ENCODE assay signal across 20 cellular contexts in the genomic region with DNA sequence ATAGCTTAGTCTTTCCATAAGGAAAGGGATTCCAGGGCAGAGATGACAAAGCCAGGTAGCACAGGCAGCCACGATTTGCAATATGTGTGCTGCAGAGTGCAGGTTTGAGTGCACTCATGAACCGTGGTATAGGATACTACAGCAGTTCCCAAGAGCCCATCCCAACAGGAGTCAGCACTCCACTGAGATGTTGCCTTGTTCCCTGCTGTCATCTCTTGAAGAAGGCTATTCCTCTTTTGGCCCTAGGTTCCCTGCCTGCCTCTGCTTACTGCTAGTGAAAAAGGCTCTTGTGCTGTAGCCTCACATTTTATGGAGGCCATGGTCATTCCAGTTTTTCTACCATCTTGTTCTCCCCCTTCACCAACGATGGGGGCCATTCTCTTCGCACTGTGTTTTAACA. TPM values are rescaled to one million over a fixed set of nuclear protein-coding genes. Genes with fewer than 3 reads are reported as not detected.
DNase-seq lines count a peak whose midpoint lies in the region; ATAC-seq and TF ChIP-seq lines count a peak whose summit lies in the region.
"Had no signal": no experiment of that assay in that cellular context is flagged by ENCODE, and none has a peak within 500 bp of the region (broad histone marks: within the 10 kb centered on the region; RNA-seq: fewer than 3 reads in every experiment).

No MANE protein-coding gene starts in this region.

- H3K4me2 ChIP-seq in GM23338, result no peak overlapping the region

- ATAC-seq in CD4-positive, CD25-positive, alpha-beta regulatory T cell (ENCODE audit: low read depth in 2 of 2), result no peak
- ATAC-seq in GM23338 (peak; percentile 16; the same call in 2 of the 3 replicates), GM21786 (IDR thresholded peaks at IDR 0.05; ENCODE audit: unreplicated experiment) (no peak)
- no peak for ATAC-seq in central memory CD8-positive, alpha-beta T cell (replicated peaks; ENCODE audit: extremely low read depth, poor library complexity, severe bottlenecking)

- TF ChIP-seq CTCF in GM23338 (conservative IDR thresholded peaks at IDR 0.05; ENCODE audit: low read depth in 2 of 2), result no peak
- TF ChIP-seq CTCF in neural crest cell (conservative IDR thresholded peaks at IDR 0.05), result no peak

- H3K9me2 ChIP-seq in GM23338 (ENCODE audit: insufficient read depth), result no peaks in the 10 kb centered on the region

- no peak for DNase-seq in CD4-positive, CD25-positive, alpha-beta regulatory T cell
- DNase-seq in GM23338 (ENCODE audit: low spot score) (no peak), neural crest cell (ENCODE audit: low read depth, low spot score) (no peak), NCI-H2107 treated with DMSO at 0.1 percent for 48 hours (lab: John Stamatoyannopoulos, UW; ENCODE audit: unreplicated experiment) (no peak), SK-N-DZ (ENCODE audit: low spot score) (no peak)
- DNase-seq in central memory CD8-positive, alpha-beta T cell (ENCODE audit: low spot score in 2 of 2), result no peak
- DNase-seq: AML-193; COR-L47; DMS 273 treated with DMSO at 0.1 percent for 48 hours; DND-41; NCI-H1436; NCI-H1930; NCI-H446 treated with DMSO at 0.1 percent for 48 hours; NCI-H69; NK-92 treated with Interleukin-12 subunit alpha and Interleukin-12 subunit beta, amount 100 ng/mL, for 24 hours; Peyer's patch; Right ventricle myocardium superior had no signal

- peaks cover 18% of the 10 kb centered on the region for H3K36me3 Mint-ChIP-seq in CD4-positive, CD25-positive, alpha-beta regulatory T cell
- H3K36me3 Mint-ChIP-seq in GM23338 (ENCODE audit: low read depth) (peaks cover 13% of the 10 kb centered on the region; the same call in 1 of the 3 replicates), neural crest cell (ENCODE audit: low read depth) (peaks cover 14% of the 10 kb centered on the region)
- peaks cover 27% of the 10 kb centered on the region for H3K36me3 Mint-ChIP-seq in central memory CD8-positive, alpha-beta T cell (ENCODE audit: insufficient read depth)

- H3K9me3 ChIP-seq in CD4-positive, CD25-positive, alpha-beta regulatory T cell (ENCODE audit: control insufficient read depth in 2 of 2, low read length in 2 of 2), result no peaks in the 10 kb centered on the region
- H3K9me3 ChIP-seq: Peyer's patch had no signal

- no peak overlapping the region for H3K27ac ChIP-seq in CD4-positive, CD25-positive, alpha-beta regulatory T cell (ENCODE audit: insufficient read depth, low read length, poor library complexity, severe bottlenecking)
- no peak overlapping the region for H3K27ac ChIP-seq in GM23338 (ENCODE audit: low read depth)
- H3K27ac ChIP-seq: C4-2B, Peyer's patch, SK-N-MC had no signal

- H3K4me3 Mint-ChIP-seq in CD4-positive, CD25-positive, alpha-beta regulatory T cell, result no peak overlapping the region
- H3K4me3 Mint-ChIP-seq in GM23338 (no peak overlapping the region), neural crest cell (peak overlapping the region; percentile 22)
- H3K4me3 Mint-ChIP-seq in central memory CD8-positive, alpha-beta T cell, result no peak overlapping the region

- peaks cover 87% of the 10 kb centered on the region for H3K79me2 ChIP-seq in GM23338 (replicated peaks; ENCODE audit: insufficient read depth)

- no peak overlapping the region for H3K4me3 ChIP-seq in CD4-positive, CD25-positive, alpha-beta regulatory T cell (ENCODE audit: low read depth, low read length)
- no peak overlapping the region for H3K4me3 ChIP-seq in GM23338
- H3K4me3 ChIP-seq: Peyer's patch, SK-N-MC had no signal

- no peaks in the 10 kb centered on the region for H3K27me3 ChIP-seq in CD4-positive, CD25-positive, alpha-beta regulatory T cell (ENCODE audit: control insufficient read depth, insufficient read depth, low read length)
- H3K27me3 ChIP-seq in GM23338 (ENCODE audit: insufficient read depth), result no peaks in the 10 kb centered on the region
- H3K27me3 ChIP-seq: Peyer's patch had no signal

- H4K20me1 ChIP-seq in GM23338 (replicated peaks; ENCODE audit: insufficient read depth), result peaks cover 37% of the 10 kb centered on the region

- H3K4me1 Mint-ChIP-seq in CD4-positive, CD25-positive, alpha-beta regulatory T cell, result peaks cover 19 to 79% (median 61%) of the 10 kb centered on the region in 4 donors
- peaks cover 56% of the 10 kb centered on the region for H3K4me1 Mint-ChIP-seq in GM23338
- peaks cover 79% of the 10 kb centered on the region for H3K4me1 Mint-ChIP-seq in central memory CD8-positive, alpha-beta T cell
- H3K4me1 Mint-ChIP-seq in neural crest cell, result peaks cover 68% of the 10 kb centered on the region

- H3K9me3 Mint-ChIP-seq in CD4-positive, CD25-positive, alpha-beta regulatory T cell, result no peaks in the 10 kb centered on the region
- no peaks in the 10 kb centered on the region for H3K9me3 Mint-ChIP-seq in GM23338
- no peaks in the 10 kb centered on the region for H3K9me3 Mint-ChIP-seq in central memory CD8-positive, alpha-beta T cell
- no peaks in the 10 kb centered on the region for H3K9me3 Mint-ChIP-seq in neural crest cell

- peaks cover 33% of the 10 kb centered on the region for H3K36me3 ChIP-seq in CD4-positive, CD25-positive, alpha-beta regulatory T cell (ENCODE audit: control insufficient read depth, insufficient read depth, low read length)
- peaks cover 8% of the 10 kb centered on the region; the same call in 1 of the 2 replicates for H3K36me3 ChIP-seq in GM23338 (ENCODE audit: insufficient read depth)

- H3K27me3 Mint-ChIP-seq in CD4-positive, CD25-positive, alpha-beta regulatory T cell, result no peaks in the 10 kb centered on the region
- peaks cover 5% of the 10 kb centered on the region for H3K27me3 Mint-ChIP-seq in GM23338 (ENCODE audit: insufficient read depth, low read depth, poor library complexity)
- no peaks in the 10 kb centered on the region for H3K27me3 Mint-ChIP-seq in central memory CD8-positive, alpha-beta T cell
- H3K27me3 Mint-ChIP-seq in neural crest cell (ENCODE audit: low read depth), result no peaks in the 10 kb centered on the region

- peak overlapping the region in 2 of 3 donors; percentile 27 to 36 for H3K27ac Mint-ChIP-seq in CD4-positive, CD25-positive, alpha-beta regulatory T cell
- H3K27ac Mint-ChIP-seq in GM23338 (0 out of 2 replicates have a peak overlapping the region, but pooled peaks have one; percentile 28), neural crest cell (ENCODE audit: unreplicated experiment) (peak overlapping the region; percentile 82)
- H3K27ac Mint-ChIP-seq in central memory CD8-positive, alpha-beta T cell (ENCODE audit: low read depth), result peak overlapping the region; percentile 48

- H2AFZ ChIP-seq in GM23338, result no peak overlapping the region

- peaks cover 28% of the 10 kb centered on the region for H3K4me1 ChIP-seq in CD4-positive, CD25-positive, alpha-beta regulatory T cell (ENCODE audit: control insufficient read depth, insufficient read depth, low read length, poor library complexity, severe bottlenecking)
- peaks cover 33% of the 10 kb centered on the region for H3K4me1 ChIP-seq in GM23338 (ENCODE audit: insufficient read depth)

- H3F3A ChIP-seq in GM23338 (replicated peaks; ENCODE audit: low read depth), result no peaks in the 10 kb centered on the region

TF ChIP-seq in GM23338, 12 proteins besides CTCF, POLR2A, EP300 and RAD21 (continues in another document):
- TF ChIP-seq, protein P1, sequence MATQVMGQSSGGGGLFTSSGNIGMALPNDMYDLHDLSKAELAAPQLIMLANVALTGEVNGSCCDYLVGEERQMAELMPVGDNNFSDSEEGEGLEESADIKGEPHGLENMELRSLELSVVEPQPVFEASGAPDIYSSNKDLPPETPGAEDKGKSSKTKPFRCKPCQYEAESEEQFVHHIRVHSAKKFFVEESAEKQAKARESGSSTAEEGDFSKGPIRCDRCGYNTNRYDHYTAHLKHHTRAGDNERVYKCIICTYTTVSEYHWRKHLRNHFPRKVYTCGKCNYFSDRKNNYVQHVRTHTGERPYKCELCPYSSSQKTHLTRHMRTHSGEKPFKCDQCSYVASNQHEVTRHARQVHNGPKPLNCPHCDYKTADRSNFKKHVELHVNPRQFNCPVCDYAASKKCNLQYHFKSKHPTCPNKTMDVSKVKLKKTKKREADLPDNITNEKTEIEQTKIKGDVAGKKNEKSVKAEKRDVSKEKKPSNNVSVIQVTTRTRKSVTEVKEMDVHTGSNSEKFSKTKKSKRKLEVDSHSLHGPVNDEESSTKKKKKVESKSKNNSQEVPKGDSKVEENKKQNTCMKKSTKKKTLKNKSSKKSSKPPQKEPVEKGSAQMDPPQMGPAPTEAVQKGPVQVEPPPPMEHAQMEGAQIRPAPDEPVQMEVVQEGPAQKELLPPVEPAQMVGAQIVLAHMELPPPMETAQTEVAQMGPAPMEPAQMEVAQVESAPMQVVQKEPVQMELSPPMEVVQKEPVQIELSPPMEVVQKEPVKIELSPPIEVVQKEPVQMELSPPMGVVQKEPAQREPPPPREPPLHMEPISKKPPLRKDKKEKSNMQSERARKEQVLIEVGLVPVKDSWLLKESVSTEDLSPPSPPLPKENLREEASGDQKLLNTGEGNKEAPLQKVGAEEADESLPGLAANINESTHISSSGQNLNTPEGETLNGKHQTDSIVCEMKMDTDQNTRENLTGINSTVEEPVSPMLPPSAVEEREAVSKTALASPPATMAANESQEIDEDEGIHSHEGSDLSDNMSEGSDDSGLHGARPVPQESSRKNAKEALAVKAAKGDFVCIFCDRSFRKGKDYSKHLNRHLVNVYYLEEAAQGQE (IDR thresholded peaks at IDR 0.05; ENCODE audit: unreplicated experiment), result no peak
- no peak for TF ChIP-seq CREB1 (CRISPR knock-in tag; IDR thresholded peaks at IDR 0.05; ENCODE audit: low read depth)
- no peak for TF ChIP-seq JUNB (IDR thresholded peaks at IDR 0.05; ENCODE audit: unreplicated experiment)
- no peak for TF ChIP-seq POLR2AphosphoS5 (IDR thresholded peaks at IDR 0.05; ENCODE audit: low read depth)
- no peak for TF ChIP-seq EZH2phosphoT487 (IDR thresholded peaks at IDR 0.05; ENCODE audit: unreplicated experiment)
- no peak for TF ChIP-seq STAT1 (IDR thresholded peaks at IDR 0.05; ENCODE audit: unreplicated experiment)

RNA-seq across cellular contexts. Expression of a gene that starts 40.2 kb away (rescaled TPM):
- 170 TPM for total RNA-seq in CD4-positive, CD25-positive, alpha-beta regulatory T cell
- 100 to 1,000 TPM; 160 to 216 (median 194) TPM for polyA plus RNA-seq in CD4-positive, CD25-positive, alpha-beta regulatory T cell
- total RNA-seq in GM23338 (2014; rRNA removed; shearing (Covaris generic)), result 161 and 167 TPM in 2 replicates
- 137 and 144 TPM in 2 replicates for polyA plus RNA-seq in GM23338 (2016; fragmentation: Nextera tagmentation; extraction: Ambion mirVana)
- total RNA-seq in neural crest cell, result 304 and 313 TPM in 2 replicates
- polyA plus RNA-seq in SK-N-DZ (2014; cell fraction: cytosol; rRNA removed), result 289 and 292 TPM in 2 replicates
- polyA plus RNA-seq in SK-N-DZ (2014; cell fraction: nucleus; rRNA removed), result 165 and 174 TPM in 2 replicates

Comparison
In these comparisons a context has a peak if more than half of its experiments do, and no peak if none do; other contexts are left out.
1. H3K27ac Mint-ChIP-seq: peak in every context shown above with its lines; median percentile 82 in neural crest cell; 48 in central memory CD8-positive, alpha-beta T cell; 32 in CD4-positive, CD25-positive, alpha-beta regulatory T cell; 28 in GM23338.